ENCODE assay signal across 8 cellular contexts in genomic region chr18:68847219-68847860, GRCh38. TPM values are rescaled to one million over a fixed set of nuclear protein-coding genes. Genes with fewer than 3 reads are reported as not detected.
DNase-seq lines count a peak whose midpoint lies in the region; ATAC-seq, FAIRE-seq and TF ChIP-seq lines count a peak whose summit lies in the region.

No MANE protein-coding gene starts in this region.

- CTCF ChIA-PET in BJ (lab: Yijun Ruan, JAX) = interaction anchor here (0.6 to 1.5 kb wide), 8 partner anchors 9 to 1608 kb away, joined by 3 to 4 read pairs (median 3); no protein-coding TSS in a partner anchor
- CTCF ChIA-PET in activated CD4-positive, alpha-beta T cell treated with anti-CD3 and anti-CD28 coated beads for 36 hours (lab: Charles Lee) = interaction anchor here (0.6 to 1.5 kb wide), 3 partner anchors 10 to 1221 kb away, joined by 3 to 6 read pairs (median 3); no protein-coding TSS in a partner anchor

- no peak for DNase-seq in BJ (ENCODE audit: low read depth)
- DNase-seq in NCI-H2081 treated with DMSO at 0.1 percent for 48 hours (lab: John Stamatoyannopoulos, UW) = peak; percentile 21
- DNase-seq in cardiac fibroblast (ENCODE audit: low read depth in 2 of 2) = peak; percentile 70
- no peak for DNase-seq in nephron progenitor cell
- no peak for DNase-seq in HTR-8/SVneo (ENCODE audit: insufficient read length, low spot score)
- DNase-seq in activated naive CD4-positive, alpha-beta T cell treated with anti-CD3 and anti-CD28 coated beads, Interleukin-2, amount 50 U/mL, for 16 hours = no peak
- no peak for DNase-seq in activated CD4-positive, alpha-beta T cell treated with anti-CD3 and anti-CD28 coated beads for 36 hours

- no peaks in the 10 kb centered on the region for H3K27me3 ChIP-seq in BJ (ENCODE audit: control insufficient read depth, insufficient read depth, low read length)

- peak; percentile 63 for TF ChIP-seq CTCF in BJ (IDR thresholded peaks at IDR 0.05; ENCODE audit: insufficient read depth, low read depth, low read length)
- peak; percentile 50 for TF ChIP-seq CTCF in cardiac fibroblast (IDR thresholded peaks at IDR 0.05; ENCODE audit: low read depth, low read length)
- TF ChIP-seq CTCF in nephron progenitor cell (IDR thresholded peaks at IDR 0.05) = peak; percentile 76

- H3K27me3 Mint-ChIP-seq in nephron progenitor cell (ENCODE audit: low read depth, poor library complexity) = no peaks in the 10 kb centered on the region
- H3K27me3 Mint-ChIP-seq in activated CD4-positive, alpha-beta T cell treated with anti-CD3 and anti-CD28 coated beads for 36 hours = no peaks in the 10 kb centered on the region

- no peak overlapping the region for H3K27ac Mint-ChIP-seq in nephron progenitor cell
- H3K27ac Mint-ChIP-seq in activated CD4-positive, alpha-beta T cell treated with anti-CD3 and anti-CD28 coated beads for 36 hours = no peak overlapping the region

- intact Hi-C loops in activated CD4-positive, alpha-beta T cell treated with anti-CD3 and anti-CD28 coated beads for 36 hours (cut with DNase I, micrococcal nuclease) = loop anchor here (1.0 to 5.0 kb wide), 3 partner anchors 1239 to 1605 kb away; no protein-coding TSS in a partner anchor

- ATAC-seq in GM19351 (IDR thresholded peaks at IDR 0.05; ENCODE audit: unreplicated experiment) = peak; percentile 73
- ATAC-seq in activated CD4-positive, alpha-beta T cell treated with anti-CD3 and anti-CD28 coated beads for 36 hours = no peak

- no peak for FAIRE-seq in HTR-8/SVneo (lab: Jason Lieb, UNC)

- H3K4me1 Mint-ChIP-seq in nephron progenitor cell = no peaks in the 10 kb centered on the region
- no peaks in the 10 kb centered on the region for H3K4me1 Mint-ChIP-seq in activated CD4-positive, alpha-beta T cell treated with anti-CD3 and anti-CD28 coated beads for 36 hours

- POLR2A ChIA-PET in BJ (lab: Charles Lee) = no interaction called here
- POLR2A ChIA-PET in activated CD4-positive, alpha-beta T cell treated with anti-CD3 and anti-CD28 coated beads for 36 hours (lab: Charles Lee) = no interaction called here

- H3K36me3 Mint-ChIP-seq in nephron progenitor cell (ENCODE audit: low read depth) = no peaks in the 10 kb centered on the region
- no peaks in the 10 kb centered on the region for H3K36me3 Mint-ChIP-seq in activated CD4-positive, alpha-beta T cell treated with anti-CD3 and anti-CD28 coated beads for 36 hours (ENCODE audit: low read depth)

- H3K4me3 ChIP-seq in BJ (ENCODE audit: low read depth, low read length) = no peak overlapping the region
- H3K4me3 ChIP-seq in cardiac fibroblast (replicated peaks in 1 of 2; ENCODE audit: low read depth in 2 of 2, low read length in 2 of 2) = no peak overlapping the region

- no peak overlapping the region for H3K4me3 Mint-ChIP-seq in nephron progenitor cell
- no peak overlapping the region for H3K4me3 Mint-ChIP-seq in activated CD4-positive, alpha-beta T cell treated with anti-CD3 and anti-CD28 coated beads for 36 hours

- no peaks in the 10 kb centered on the region for H3K9me3 Mint-ChIP-seq in nephron progenitor cell
- H3K9me3 Mint-ChIP-seq in activated CD4-positive, alpha-beta T cell treated with anti-CD3 and anti-CD28 coated beads for 36 hours (ENCODE audit: low read depth) = no peaks in the 10 kb centered on the region

- no peaks in the 10 kb centered on the region for H3K36me3 ChIP-seq in BJ (ENCODE audit: control insufficient read depth, insufficient read depth, low read length)

RNA-seq across cellular contexts. Expression of gene CCDC102B, which starts 49.5 kb away (rescaled TPM):
- 2.8 and 3.4 TPM in 2 replicates for polyA plus RNA-seq in BJ (2011; rRNA removed)
- polyA minus RNA-seq in BJ (2011; rRNA and poly(A)+ RNA removed) = 3.7 and 9.2 TPM in 2 replicates
- total RNA-seq in activated CD4-positive, alpha-beta T cell treated with anti-CD3 and anti-CD28 coated beads for 36 hours = 1 to 10 TPM; 1.8 to 2.3 TPM

Comparison
In these comparisons a context has a peak if more than half of its experiments do, and no peak if none do; other contexts are left out.
1. DNase-seq: peak in NCI-H2081 treated with DMSO at 0.1 percent for 48 hours (single experiment) and cardiac fibroblast (2 of 2); none in BJ (single experiment), nephron progenitor cell (single experiment), HTR-8/SVneo (single experiment), activated naive CD4-positive, alpha-beta T cell treated with anti-CD3 and anti-CD28 coated beads, Interleukin-2, amount 50 U/mL, for 16 hours (single experiment) and activated CD4-positive, alpha-beta T cell treated with anti-CD3 and anti-CD28 coated beads for 36 hours (single experiment).
2. Peak in every context shown above with its lines, with median percentiles within 50 percentile points of each other: CTCF ChIP-seq.